8 cellular contexts compared by ENCODE assay signal in the genomic region with DNA sequence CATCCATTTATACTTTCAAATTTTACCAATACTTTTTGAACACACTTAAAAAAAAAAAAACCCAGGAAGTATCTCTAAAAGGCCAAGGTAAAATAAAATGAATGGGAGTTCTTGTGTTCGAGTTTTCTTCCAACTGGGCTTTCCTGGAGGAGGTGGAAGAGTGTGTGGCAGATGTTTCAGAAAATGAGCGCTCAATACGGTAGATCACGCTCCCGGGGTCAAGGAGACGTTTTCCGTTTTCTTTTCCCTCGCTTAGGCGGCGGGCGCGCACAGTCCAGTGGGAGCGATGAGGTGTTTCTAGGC. TPM values are rescaled to one million over a fixed set of nuclear protein-coding genes. Genes with fewer than 3 reads are reported as not detected.
DNase-seq lines count a peak whose midpoint lies in the region; ATAC-seq and TF ChIP-seq lines count a peak whose summit lies in the region.

No MANE protein-coding gene starts in this region.

- TF ChIP-seq EP300 in tibial nerve (IDR thresholded peaks at IDR 0.05), result no peak

- intact Hi-C loops in activated naive CD4-positive, alpha-beta T cell treated with anti-CD3 and anti-CD28 coated beads for 36 hours (cut with micrococcal nuclease), result loop anchor here (1.0 to 5.0 kb wide), 10 partner anchors 82 to 981 kb away; partner anchors contain the start of genes CENPS, CTNNBIP1, LZIC and NMNAT1
- intact Hi-C loops in ascending aorta (cut with DNase I), result loop anchor here (1.0 to 5.0 kb wide), 7 partner anchors 35 to 178 kb away; partner anchors contain the start of genes CTNNBIP1, KIF1B, LZIC and NMNAT1

- 2% methylated on average over 13 of the region's 13 CpGs for WGBS in lung, 2 donors
- 0 to 1% methylated on average over 13 of the region's 13 CpGs for WGBS in tibial nerve, 2 donors

- no peak for ATAC-seq in lung (ENCODE audit: insufficient read depth, low FRiP score)

- CTCF ChIA-PET in activated naive CD4-positive, alpha-beta T cell treated with anti-CD3 and anti-CD28 coated beads for 36 hours (lab: Charles Lee), result no interaction called here

- peak overlapping the region; percentile 53 for H3K27ac Mint-ChIP-seq in activated naive CD4-positive, alpha-beta T cell treated with anti-CD3 and anti-CD28 coated beads for 36 hours

- H3K36me3 ChIP-seq in ascending aorta, result peaks cover 5 to 7% of the 10 kb centered on the region in 2 donors
- H3K36me3 ChIP-seq in lung (ENCODE audit: control insufficient read depth in 2 of 2, insufficient read depth in 2 of 2, low read length in 2 of 2), result no peaks in the 10 kb centered on the region
- peaks cover 0 to 5% (median 0%) of the 10 kb centered on the region in 3 donors for H3K36me3 ChIP-seq in tibial nerve

- H3K4me3 Mint-ChIP-seq in activated naive CD4-positive, alpha-beta T cell treated with anti-CD3 and anti-CD28 coated beads for 36 hours, result peak overlapping the region; percentile 94

- H3K27me3 ChIP-seq in ascending aorta, result no peaks in the 10 kb centered on the region
- H3K27me3 ChIP-seq in lung (ENCODE audit: control insufficient read depth, insufficient read depth), result no peaks in the 10 kb centered on the region
- H3K27me3 ChIP-seq in tibial nerve, result no peaks in the 10 kb centered on the region

- DNase-seq in activated naive CD4-positive, alpha-beta T cell treated with anti-CD3 and anti-CD28 coated beads for 36 hours, result no peak
- DNase-seq in activated naive CD4-positive, alpha-beta T cell (lab: John Stamatoyannopoulos, UW), result no peak
- DNase-seq in ascending aorta (ENCODE audit: low spot score in 2 of 2), result no peak
- no peak for DNase-seq in lung (ENCODE audit: low spot score)
- no peak for DNase-seq in tibial nerve (ENCODE audit: low spot score in 2 of 2)
- no peak for DNase-seq in NCI-H524 treated with DMSO at 0.1 percent for 48 hours (lab: John Stamatoyannopoulos, UW)
- no peak for DNase-seq in ACHN
- no peak for DNase-seq in stimulated activated CD4-positive, alpha-beta T cell treated with anti-CD3 and anti-CD28 coated beads, Interleukin-1b, Interleukin-23, amount 100 ng/mL, for 48 hours

- peaks cover 1% of the 10 kb centered on the region for H3K36me3 Mint-ChIP-seq in activated naive CD4-positive, alpha-beta T cell treated with anti-CD3 and anti-CD28 coated beads for 36 hours (ENCODE audit: low read depth)

- in situ Hi-C loops in ACHN (cut with HindIII; ENCODE audit: low pct_ligation_motif_present, low pct_unique_long_range_greater_than_20kb, low sequenced_read_pairs), result no loop called here

- H3K9me3 Mint-ChIP-seq in activated naive CD4-positive, alpha-beta T cell treated with anti-CD3 and anti-CD28 coated beads for 36 hours, result no peaks in the 10 kb centered on the region

- peak overlapping the region; percentile 57 to 72 for H3K27ac ChIP-seq in ascending aorta
- peak overlapping the region; percentile 51 to 87 for H3K27ac ChIP-seq in lung (ENCODE audit: low read depth in 1 of 2, low read length in 1 of 2)
- H3K27ac ChIP-seq in tibial nerve, result peak overlapping the region; percentile 9 to 99 (median 74)

- peak overlapping the region; percentile 8 to 82 for H3K4me3 ChIP-seq in ascending aorta
- no peak overlapping the region for H3K4me3 ChIP-seq in lung
- peak overlapping the region; percentile 17 to 100 (median 85) for H3K4me3 ChIP-seq in tibial nerve

- no peak for TF ChIP-seq CTCF in ascending aorta (IDR thresholded peaks at IDR 0.05)
- TF ChIP-seq CTCF in lung (IDR thresholded peaks at IDR 0.05; ENCODE audit: control extremely low read depth, extremely low read depth), result no peak
- TF ChIP-seq CTCF in tibial nerve (IDR thresholded peaks at IDR 0.05), result no peak

- H3K27me3 Mint-ChIP-seq in activated naive CD4-positive, alpha-beta T cell treated with anti-CD3 and anti-CD28 coated beads for 36 hours (ENCODE audit: low read depth), result no peaks in the 10 kb centered on the region

- no peaks in the 10 kb centered on the region for H3K9me3 ChIP-seq in ascending aorta
- no peaks in the 10 kb centered on the region for H3K9me3 ChIP-seq in lung (ENCODE audit: control insufficient read depth in 2 of 2, insufficient read depth in 1 of 2, low read length in 1 of 2)
- no peaks in the 10 kb centered on the region for H3K9me3 ChIP-seq in tibial nerve

- TF ChIP-seq POLR2A in tibial nerve (IDR thresholded peaks at IDR 0.05), result no peak

- peaks cover 24% of the 10 kb centered on the region for H3K4me1 Mint-ChIP-seq in activated naive CD4-positive, alpha-beta T cell treated with anti-CD3 and anti-CD28 coated beads for 36 hours (ENCODE audit: low read depth)

- H3K4me1 ChIP-seq in ascending aorta (peaks cover 3 to 13% of the 10 kb centered on the region in 2 donors), lung (ENCODE audit: control insufficient read depth in 2 of 2, insufficient read depth in 2 of 2, low read length in 2 of 2) (peaks cover 0 to 6% of the 10 kb centered on the region in 2 donors), tibial nerve (peaks cover 0 to 38% (median 16%) of the 10 kb centered on the region in 4 donors)

RNA-seq across cellular contexts. Expression of gene UBE4B, which starts 0.5 kb away (rescaled TPM):
- total RNA-seq in activated naive CD4-positive, alpha-beta T cell treated with anti-CD3 and anti-CD28 coated beads for 36 hours, result 10 to 100 TPM; 20.1 to 21.3 TPM
- total RNA-seq in ascending aorta (35.2 TPM), lung (10 to 100 TPM; 37.0 to 51.0 TPM), tibial nerve (10 to 100 TPM; 31.2 to 48.6 (median 44.0) TPM)
- 10 to 100 TPM in 1 of 2 donors, 1 to 10 TPM in 1; 9.9 to 19.4 TPM for polyA plus RNA-seq in lung

RNA-seq across cellular contexts. Expression of gene RBP7, which starts 35.2 kb away (rescaled TPM):
- not detected for total RNA-seq in activated naive CD4-positive, alpha-beta T cell treated with anti-CD3 and anti-CD28 coated beads for 36 hours
- total RNA-seq in ascending aorta (119 TPM), lung (1 to 10 TPM; 2.1 to 5.7 TPM), tibial nerve (10 to 100 TPM; 17.2 to 54.3 (median 33.7) TPM)
- polyA plus RNA-seq in lung, result 1 to 10 TPM; 9.7 to 9.8 TPM
